In the genomic region with DNA sequence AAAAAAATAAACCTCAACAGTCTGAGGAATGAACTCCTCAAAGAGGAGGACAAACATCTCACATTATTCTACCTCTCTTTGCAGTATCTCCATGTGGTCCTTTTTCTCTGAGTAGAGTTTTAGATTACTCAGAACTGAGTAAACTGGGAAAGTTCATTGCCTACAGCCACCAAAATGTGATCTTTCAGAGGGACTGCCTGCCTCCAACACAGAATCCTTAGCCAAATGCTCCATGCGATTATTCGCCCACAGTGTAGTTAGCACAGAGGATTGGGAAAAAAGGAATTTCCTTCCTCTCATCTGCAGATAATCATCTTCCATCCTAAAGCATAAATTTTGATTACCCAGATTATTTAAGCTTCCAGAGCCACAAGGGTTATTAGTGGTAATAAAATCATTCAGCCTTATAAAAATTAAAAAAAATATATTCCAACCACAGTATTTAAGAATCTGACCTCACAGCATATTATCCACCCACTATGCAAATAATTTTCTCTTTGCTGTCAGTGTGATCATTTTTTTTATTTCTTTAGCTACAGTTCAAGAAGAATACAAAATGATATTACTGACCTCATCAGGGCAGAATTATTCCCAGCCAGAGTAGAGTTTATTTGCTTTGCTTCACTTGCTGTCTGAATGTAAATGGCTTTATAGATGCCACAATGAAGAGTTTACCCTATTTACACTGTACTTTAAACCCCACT, we compare ENCODE assay signal across 1 cellular context.
TF ChIP-seq lines count a peak whose summit lies in the region.

No MANE protein-coding gene starts in this region.

TF ChIP-seq in H1, 55 proteins besides CTCF, POLR2A, EP300 and RAD21:
- TF ChIP-seq, protein P1, sequence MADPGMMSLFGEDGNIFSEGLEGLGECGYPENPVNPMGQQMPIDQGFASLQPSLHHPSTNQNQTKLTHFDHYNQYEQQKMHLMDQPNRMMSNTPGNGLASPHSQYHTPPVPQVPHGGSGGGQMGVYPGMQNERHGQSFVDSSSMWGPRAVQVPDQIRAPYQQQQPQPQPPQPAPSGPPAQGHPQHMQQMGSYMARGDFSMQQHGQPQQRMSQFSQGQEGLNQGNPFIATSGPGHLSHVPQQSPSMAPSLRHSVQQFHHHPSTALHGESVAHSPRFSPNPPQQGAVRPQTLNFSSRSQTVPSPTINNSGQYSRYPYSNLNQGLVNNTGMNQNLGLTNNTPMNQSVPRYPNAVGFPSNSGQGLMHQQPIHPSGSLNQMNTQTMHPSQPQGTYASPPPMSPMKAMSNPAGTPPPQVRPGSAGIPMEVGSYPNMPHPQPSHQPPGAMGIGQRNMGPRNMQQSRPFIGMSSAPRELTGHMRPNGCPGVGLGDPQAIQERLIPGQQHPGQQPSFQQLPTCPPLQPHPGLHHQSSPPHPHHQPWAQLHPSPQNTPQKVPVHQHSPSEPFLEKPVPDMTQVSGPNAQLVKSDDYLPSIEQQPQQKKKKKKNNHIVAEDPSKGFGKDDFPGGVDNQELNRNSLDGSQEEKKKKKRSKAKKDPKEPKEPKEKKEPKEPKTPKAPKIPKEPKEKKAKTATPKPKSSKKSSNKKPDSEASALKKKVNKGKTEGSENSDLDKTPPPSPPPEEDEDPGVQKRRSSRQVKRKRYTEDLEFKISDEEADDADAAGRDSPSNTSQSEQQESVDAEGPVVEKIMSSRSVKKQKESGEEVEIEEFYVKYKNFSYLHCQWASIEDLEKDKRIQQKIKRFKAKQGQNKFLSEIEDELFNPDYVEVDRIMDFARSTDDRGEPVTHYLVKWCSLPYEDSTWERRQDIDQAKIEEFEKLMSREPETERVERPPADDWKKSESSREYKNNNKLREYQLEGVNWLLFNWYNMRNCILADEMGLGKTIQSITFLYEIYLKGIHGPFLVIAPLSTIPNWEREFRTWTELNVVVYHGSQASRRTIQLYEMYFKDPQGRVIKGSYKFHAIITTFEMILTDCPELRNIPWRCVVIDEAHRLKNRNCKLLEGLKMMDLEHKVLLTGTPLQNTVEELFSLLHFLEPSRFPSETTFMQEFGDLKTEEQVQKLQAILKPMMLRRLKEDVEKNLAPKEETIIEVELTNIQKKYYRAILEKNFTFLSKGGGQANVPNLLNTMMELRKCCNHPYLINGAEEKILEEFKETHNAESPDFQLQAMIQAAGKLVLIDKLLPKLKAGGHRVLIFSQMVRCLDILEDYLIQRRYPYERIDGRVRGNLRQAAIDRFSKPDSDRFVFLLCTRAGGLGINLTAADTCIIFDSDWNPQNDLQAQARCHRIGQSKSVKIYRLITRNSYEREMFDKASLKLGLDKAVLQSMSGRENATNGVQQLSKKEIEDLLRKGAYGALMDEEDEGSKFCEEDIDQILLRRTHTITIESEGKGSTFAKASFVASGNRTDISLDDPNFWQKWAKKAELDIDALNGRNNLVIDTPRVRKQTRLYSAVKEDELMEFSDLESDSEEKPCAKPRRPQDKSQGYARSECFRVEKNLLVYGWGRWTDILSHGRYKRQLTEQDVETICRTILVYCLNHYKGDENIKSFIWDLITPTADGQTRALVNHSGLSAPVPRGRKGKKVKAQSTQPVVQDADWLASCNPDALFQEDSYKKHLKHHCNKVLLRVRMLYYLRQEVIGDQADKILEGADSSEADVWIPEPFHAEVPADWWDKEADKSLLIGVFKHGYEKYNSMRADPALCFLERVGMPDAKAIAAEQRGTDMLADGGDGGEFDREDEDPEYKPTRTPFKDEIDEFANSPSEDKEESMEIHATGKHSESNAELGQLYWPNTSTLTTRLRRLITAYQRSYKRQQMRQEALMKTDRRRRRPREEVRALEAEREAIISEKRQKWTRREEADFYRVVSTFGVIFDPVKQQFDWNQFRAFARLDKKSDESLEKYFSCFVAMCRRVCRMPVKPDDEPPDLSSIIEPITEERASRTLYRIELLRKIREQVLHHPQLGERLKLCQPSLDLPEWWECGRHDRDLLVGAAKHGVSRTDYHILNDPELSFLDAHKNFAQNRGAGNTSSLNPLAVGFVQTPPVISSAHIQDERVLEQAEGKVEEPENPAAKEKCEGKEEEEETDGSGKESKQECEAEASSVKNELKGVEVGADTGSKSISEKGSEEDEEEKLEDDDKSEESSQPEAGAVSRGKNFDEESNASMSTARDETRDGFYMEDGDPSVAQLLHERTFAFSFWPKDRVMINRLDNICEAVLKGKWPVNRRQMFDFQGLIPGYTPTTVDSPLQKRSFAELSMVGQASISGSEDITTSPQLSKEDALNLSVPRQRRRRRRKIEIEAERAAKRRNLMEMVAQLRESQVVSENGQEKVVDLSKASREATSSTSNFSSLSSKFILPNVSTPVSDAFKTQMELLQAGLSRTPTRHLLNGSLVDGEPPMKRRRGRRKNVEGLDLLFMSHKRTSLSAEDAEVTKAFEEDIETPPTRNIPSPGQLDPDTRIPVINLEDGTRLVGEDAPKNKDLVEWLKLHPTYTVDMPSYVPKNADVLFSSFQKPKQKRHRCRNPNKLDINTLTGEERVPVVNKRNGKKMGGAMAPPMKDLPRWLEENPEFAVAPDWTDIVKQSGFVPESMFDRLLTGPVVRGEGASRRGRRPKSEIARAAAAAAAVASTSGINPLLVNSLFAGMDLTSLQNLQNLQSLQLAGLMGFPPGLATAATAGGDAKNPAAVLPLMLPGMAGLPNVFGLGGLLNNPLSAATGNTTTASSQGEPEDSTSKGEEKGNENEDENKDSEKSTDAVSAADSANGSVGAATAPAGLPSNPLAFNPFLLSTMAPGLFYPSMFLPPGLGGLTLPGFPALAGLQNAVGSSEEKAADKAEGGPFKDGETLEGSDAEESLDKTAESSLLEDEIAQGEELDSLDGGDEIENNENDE (IDR thresholded peaks at IDR 0.05; ENCODE audit: insufficient replicate concordance, low read length), result no peak
- TF ChIP-seq, protein P2, sequence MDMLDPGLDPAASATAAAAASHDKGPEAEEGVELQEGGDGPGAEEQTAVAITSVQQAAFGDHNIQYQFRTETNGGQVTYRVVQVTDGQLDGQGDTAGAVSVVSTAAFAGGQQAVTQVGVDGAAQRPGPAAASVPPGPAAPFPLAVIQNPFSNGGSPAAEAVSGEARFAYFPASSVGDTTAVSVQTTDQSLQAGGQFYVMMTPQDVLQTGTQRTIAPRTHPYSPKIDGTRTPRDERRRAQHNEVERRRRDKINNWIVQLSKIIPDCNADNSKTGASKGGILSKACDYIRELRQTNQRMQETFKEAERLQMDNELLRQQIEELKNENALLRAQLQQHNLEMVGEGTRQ (IDR thresholded peaks at IDR 0.05; ENCODE audit: low read length), result no peak
- no peak for TF ChIP-seq TEAD4 (IDR thresholded peaks at IDR 0.05; ENCODE audit: low read depth, low read length)
- no peak for TF ChIP-seq BACH1 (IDR thresholded peaks at IDR 0.05; ENCODE audit: low read length)
- no peak for TF ChIP-seq NRF1 (IDR thresholded peaks at IDR 0.05; ENCODE audit: low read depth, low read length)
- no peak for TF ChIP-seq PHF8 (conservative IDR thresholded peaks at IDR 0.05; ENCODE audit: low read depth, low read length)
- no peak for TF ChIP-seq BRCA1 (IDR thresholded peaks at IDR 0.05; ENCODE audit: low read depth, low read length)
- no peak for TF ChIP-seq CTBP2 (IDR thresholded peaks at IDR 0.05; ENCODE audit: borderline replicate concordance, insufficient read depth, insufficient read length, low read length)
- TF ChIP-seq ASH2L (IDR thresholded peaks at IDR 0.05; ENCODE audit: low read length), result no peak
- no peak for TF ChIP-seq SAP30 (IDR thresholded peaks at IDR 0.05; ENCODE audit: insufficient read depth, insufficient replicate concordance, low read length)
- TF ChIP-seq CEBPB (IDR thresholded peaks at IDR 0.05; ENCODE audit: low read depth, low read length), result no peak
